30 cellular contexts compared by ENCODE assay signal in genomic region chr3:35707904-35708303, GRCh38.
DNase-seq lines count a peak whose midpoint lies in the region; ATAC-seq and TF ChIP-seq lines count a peak whose summit lies in the region.
"Had no signal": no experiment of that assay in that cellular context is flagged by ENCODE, and none has a peak within 500 bp of the region (broad histone marks: within the 10 kb centered on the region; RNA-seq: fewer than 3 reads in every experiment).

No MANE protein-coding gene starts in this region.

- H3K27ac Mint-ChIP-seq in activated CD4-positive, alpha-beta T cell treated with anti-CD3 and anti-CD28 coated beads, Interleukin-2, amount 10 ng/mL, durations not matched to agents 24 days and 14 days, result peak overlapping the region; percentile 56
- H3K27ac Mint-ChIP-seq in T-helper 2 cell treated with Interferon-gamma antibody and Interleukin-4, amounts not matched to agents 5 μg/mL and 100 μg/mL, for 36 hours, result no peak overlapping the region
- no peak overlapping the region for H3K27ac Mint-ChIP-seq in HFFc6
- H3K27ac Mint-ChIP-seq: activated naive CD4-positive, alpha-beta T cell treated with anti-CD3 and anti-CD28 coated beads, Interleukin-2, amount 50 U/mL, for 24 hours; CD8-positive, alpha-beta T cell; dendritic cell treated with granulocyte-macrophage colony-stimulating factor and Interleukin-4, amounts not matched to agents 40 ng/mL and 50 ng/mL, for 4 days; naive B cell; stimulated activated naive CD8-positive, alpha-beta T cell treated with anti-CD3 and anti-CD28 coated beads, Interleukin-15, amount 100 ng/mL, for 72 hours; T-helper 17 cell had no signal

- H3K4me1 Mint-ChIP-seq in activated CD4-positive, alpha-beta T cell treated with anti-CD3 and anti-CD28 coated beads, Interleukin-2, amount 10 ng/mL, durations not matched to agents 24 days and 14 days, result peaks cover 2% of the 10 kb centered on the region
- H3K4me1 Mint-ChIP-seq in T-helper 2 cell treated with Interferon-gamma antibody and Interleukin-4, amounts not matched to agents 5 μg/mL and 100 μg/mL, for 36 hours (ENCODE audit: low read depth), result peaks cover 2% of the 10 kb centered on the region
- H3K4me1 Mint-ChIP-seq in HFFc6 (ENCODE audit: low read depth), result no peaks in the 10 kb centered on the region
- H3K4me1 Mint-ChIP-seq: activated naive CD4-positive, alpha-beta T cell treated with anti-CD3 and anti-CD28 coated beads, Interleukin-2, amount 50 U/mL, for 24 hours; stimulated activated naive CD8-positive, alpha-beta T cell treated with anti-CD3 and anti-CD28 coated beads, Interleukin-15, amount 100 ng/mL, for 72 hours; T-helper 17 cell had no signal

- no peak for TF ChIP-seq CTCF in HFFc6 (IDR thresholded peaks at IDR 0.05)

- no peaks in the 10 kb centered on the region for H3K27me3 Mint-ChIP-seq in activated CD4-positive, alpha-beta T cell treated with anti-CD3 and anti-CD28 coated beads, Interleukin-2, amount 10 ng/mL, durations not matched to agents 24 days and 14 days
- H3K27me3 Mint-ChIP-seq in T-helper 2 cell treated with Interferon-gamma antibody and Interleukin-4, amounts not matched to agents 5 μg/mL and 100 μg/mL, for 36 hours (ENCODE audit: low read depth), result no peaks in the 10 kb centered on the region
- H3K27me3 Mint-ChIP-seq in HFFc6 (ENCODE audit: insufficient read depth), result no peaks in the 10 kb centered on the region; the same call in 1 of the 2 replicates
- H3K27me3 Mint-ChIP-seq: activated naive CD4-positive, alpha-beta T cell treated with anti-CD3 and anti-CD28 coated beads, Interleukin-2, amount 50 U/mL, for 24 hours; dendritic cell treated with granulocyte-macrophage colony-stimulating factor and Interleukin-4, amounts not matched to agents 40 ng/mL and 50 ng/mL, for 4 days; naive B cell; stimulated activated naive CD8-positive, alpha-beta T cell treated with anti-CD3 and anti-CD28 coated beads, Interleukin-15, amount 100 ng/mL, for 72 hours; T-helper 17 cell had no signal

- intact Hi-C loops in activated CD4-positive, alpha-beta T cell treated with anti-CD3 and anti-CD28 coated beads, Interleukin-2, amount 10 ng/mL, durations not matched to agents 24 days and 14 days (cut with micrococcal nuclease), result no loop called here

- H3K9me3 Mint-ChIP-seq in activated CD4-positive, alpha-beta T cell treated with anti-CD3 and anti-CD28 coated beads, Interleukin-2, amount 10 ng/mL, durations not matched to agents 24 days and 14 days, result no peaks in the 10 kb centered on the region
- H3K9me3 Mint-ChIP-seq in T-helper 2 cell treated with Interferon-gamma antibody and Interleukin-4, amounts not matched to agents 5 μg/mL and 100 μg/mL, for 36 hours, result no peaks in the 10 kb centered on the region
- peaks cover 40% of the 10 kb centered on the region for H3K9me3 Mint-ChIP-seq in HFFc6
- H3K9me3 Mint-ChIP-seq: activated naive CD4-positive, alpha-beta T cell treated with anti-CD3 and anti-CD28 coated beads, Interleukin-2, amount 50 U/mL, for 24 hours; CD8-positive, alpha-beta T cell; dendritic cell treated with granulocyte-macrophage colony-stimulating factor and Interleukin-4, amounts not matched to agents 40 ng/mL and 50 ng/mL, for 4 days; naive B cell; stimulated activated naive CD8-positive, alpha-beta T cell treated with anti-CD3 and anti-CD28 coated beads, Interleukin-15, amount 100 ng/mL, for 72 hours had no signal

- H3K36me3 Mint-ChIP-seq in activated CD4-positive, alpha-beta T cell treated with anti-CD3 and anti-CD28 coated beads, Interleukin-2, amount 10 ng/mL, durations not matched to agents 24 days and 14 days (ENCODE audit: low read depth), result no peaks in the 10 kb centered on the region
- H3K36me3 Mint-ChIP-seq in T-helper 2 cell treated with Interferon-gamma antibody and Interleukin-4, amounts not matched to agents 5 μg/mL and 100 μg/mL, for 36 hours (ENCODE audit: low read depth), result no peaks in the 10 kb centered on the region
- no peaks in the 10 kb centered on the region for H3K36me3 Mint-ChIP-seq in HFFc6 (ENCODE audit: low read depth)
- H3K36me3 Mint-ChIP-seq: activated naive CD4-positive, alpha-beta T cell treated with anti-CD3 and anti-CD28 coated beads, Interleukin-2, amount 50 U/mL, for 24 hours; CD8-positive, alpha-beta T cell; naive B cell had no signal

- no peak for DNase-seq in activated CD4-positive, alpha-beta T cell treated with anti-CD3 and anti-CD28 coated beads, Interleukin-2, amount 10 ng/mL, durations not matched to agents 24 days and 14 days
- no peak for DNase-seq in activated CD4-positive, alpha-beta T cell treated with anti-CD3 and anti-CD28 coated beads for 1 hour
- DNase-seq in HS-27A (ENCODE audit: low read depth) (peak; percentile 8), iris pigment epithelial cell (ENCODE audit: low read depth) (peak; percentile 15), ecto neural progenitor cell (ENCODE audit: low spot score) (no peak), HFFc6 (no peak)
- DNase-seq in T-helper 2 cell treated with Interferon-gamma antibody and Interleukin-4, amounts not matched to agents 5 μg/mL and 100 μg/mL, for 36 hours (ENCODE audit: low spot score), result peak; percentile 10
- DNase-seq: activated CD4-positive, CD25-positive, alpha-beta regulatory T cell treated with anti-CD3 and anti-CD28 coated beads, Interleukin-2, amount 50 U/mL, for 72 hours; activated T-cell treated with anti-CD3 and anti-CD28 coated beads, Interleukin-2, amount 50 U/mL, for 48 hours; AML-193; CD8-positive, alpha-beta T cell; central memory CD4-positive, alpha-beta T cell; DMS 273 treated with DMSO at 0.1 percent for 48 hours; GDM1; KBM-7; left lung; mesendoderm; NCI-H1417 treated with DMSO at 0.1 percent for 48 hours; NCI-H2081 treated with DMSO at 0.1 percent for 48 hours; NCI-H345; NCI-H748 treated with DMSO at 0.1 percent for 48 hours; stimulated activated CD8-positive, alpha-beta memory T cell treated with anti-CD3 and anti-CD28 coated beads, Interleukin-4, amount 100 ng/mL, for 48 hours; stimulated activated naive CD8-positive, alpha-beta T cell treated with anti-CD3 and anti-CD28 coated beads, Interleukin-15, amount 100 ng/mL, for 72 hours; T-helper 17 cell; tibial artery had no signal

- H3K4me3 Mint-ChIP-seq in activated CD4-positive, alpha-beta T cell treated with anti-CD3 and anti-CD28 coated beads, Interleukin-2, amount 10 ng/mL, durations not matched to agents 24 days and 14 days, result no peak overlapping the region
- no peak overlapping the region for H3K4me3 Mint-ChIP-seq in T-helper 2 cell treated with Interferon-gamma antibody and Interleukin-4, amounts not matched to agents 5 μg/mL and 100 μg/mL, for 36 hours
- no peak overlapping the region for H3K4me3 Mint-ChIP-seq in HFFc6
- H3K4me3 Mint-ChIP-seq: activated naive CD4-positive, alpha-beta T cell treated with anti-CD3 and anti-CD28 coated beads, Interleukin-2, amount 50 U/mL, for 24 hours; CD8-positive, alpha-beta T cell; dendritic cell treated with granulocyte-macrophage colony-stimulating factor and Interleukin-4, amounts not matched to agents 40 ng/mL and 50 ng/mL, for 4 days; naive B cell; stimulated activated naive CD8-positive, alpha-beta T cell treated with anti-CD3 and anti-CD28 coated beads, Interleukin-15, amount 100 ng/mL, for 72 hours; T-helper 17 cell had no signal

- no peak for ATAC-seq in GM19324 (IDR thresholded peaks at IDR 0.05; ENCODE audit: low FRiP score, unreplicated experiment)
- ATAC-seq: A549; CD8-positive, alpha-beta T cell; left lung; stimulated activated naive CD8-positive, alpha-beta T cell treated with anti-CD3 and anti-CD28 coated beads, Interleukin-15, amount 100 ng/mL, for 72 hours; T-helper 17 cell had no signal

Comparison
In these comparisons a context has a peak if more than half of its experiments do, and no peak if none do; other contexts are left out.
1. DNase-seq: peak in HS-27A (single experiment), T-helper 2 cell treated with Interferon-gamma antibody and Interleukin-4, amounts not matched to agents 5 μg/mL and 100 μg/mL, for 36 hours (single experiment) and iris pigment epithelial cell (single experiment); none in activated CD4-positive, alpha-beta T cell treated with anti-CD3 and anti-CD28 coated beads, Interleukin-2, amount 10 ng/mL, durations not matched to agents 24 days and 14 days (single experiment), activated CD4-positive, alpha-beta T cell treated with anti-CD3 and anti-CD28 coated beads for 1 hour (single experiment), ecto neural progenitor cell (single experiment) and HFFc6 (single experiment).